8 cellular contexts compared by ENCODE assay signal in genomic region chr1:180631766-180632325, GRCh38. TPM values are rescaled to one million over a fixed set of nuclear protein-coding genes. Genes with fewer than 3 reads are reported as not detected.
DNase-seq lines count a peak whose midpoint lies in the region; ATAC-seq and TF ChIP-seq lines count a peak whose summit lies in the region.

TSS of gene XPR1 (plus strand) at chr1:180632022. CDS start at chr1:180632202, 180 bp downstream.

- TF ChIP-seq CTCF in KMS-11 (conservative IDR thresholded peaks at IDR 0.05; ENCODE audit: low read depth, low read length) = no peak
- peak; percentile 1; the same call in 1 of the 2 replicates for TF ChIP-seq CTCF in Panc1 (IDR thresholded peaks at IDR 0.05)

- in situ Hi-C loops in Panc1 (cut with HindIII; ENCODE audit: low pct_unique_long_range_greater_than_20kb, low sequenced_read_pairs) = no loop called here

- H3K9me3 ChIP-seq in Panc1 (ENCODE audit: control insufficient read depth, insufficient read depth, low read depth, low read length) (no peaks in the 10 kb centered on the region), muscle layer of duodenum (ENCODE audit: control insufficient read depth in 1 of 2, low read length in 2 of 2) (no peaks in the 10 kb centered on the region)

- H3K27ac ChIP-seq in KMS-11 (peak within 1 kb of the TSS; percentile 73), Panc1 (ENCODE audit: low read length) (peak within 1 kb of the TSS; percentile 91), muscle layer of duodenum (ENCODE audit: low read length) (peak within 1 kb of the TSS; percentile 73)

- DNase-seq in DMS79 treated with DMSO at 0.1 percent for 48 hours (lab: John Stamatoyannopoulos, UW) = peak; percentile 95
- DNase-seq in Panc1 (ENCODE audit: low read depth, low spot score) = peak; percentile 92
- peak; percentile 99 for DNase-seq in activated T-cell treated with anti-CD3 and anti-CD28 coated beads, Interleukin-2, amount 50 U/mL, for 4 hours
- DNase-seq in stimulated activated CD8-positive, alpha-beta memory T cell treated with anti-CD3 and anti-CD28 coated beads, Interleukin-7, amount 100 ng/mL, for 4 hours (ENCODE audit: low read depth in 2 of 2) = peak; percentile 95 to 98

- H3K4me1 ChIP-seq in KMS-11 (ENCODE audit: low read depth, poor library complexity, severe bottlenecking) = peaks cover 31% of the 10 kb centered on the region
- peaks cover 21% of the 10 kb centered on the region for H3K4me1 ChIP-seq in Panc1 (ENCODE audit: control insufficient read depth, insufficient read depth, low read length)
- H3K4me1 ChIP-seq in muscle layer of duodenum (ENCODE audit: control insufficient read depth in 1 of 2, insufficient read depth in 2 of 2, low read length in 2 of 2) = peaks cover 21 to 32% of the 10 kb centered on the region in 2 donors

- no peaks in the 10 kb centered on the region for H3K27me3 Mint-ChIP-seq in activated T-cell treated with anti-CD3 and anti-CD28 coated beads, Interleukin-2, amount 50 U/mL, for 4 hours (ENCODE audit: low read depth)

- H3K4me3 ChIP-seq in KMS-11 (IDR thresholded peaks at IDR 0.05; ENCODE audit: insufficient read depth, low read depth, low read length) (peak within 1 kb of the TSS; percentile 97), Panc1 (ENCODE audit: low read depth in 2 of 2, low read length in 2 of 2) (peak within 1 kb of the TSS; percentile 87 to 93), muscle layer of duodenum (ENCODE audit: low read depth in 1 of 2, low read length in 2 of 2) (peak within 1 kb of the TSS; percentile 76 to 93)

- H3K79me2 ChIP-seq in KMS-11 (ENCODE audit: insufficient read depth, low read depth) = peaks cover 43% of the 10 kb centered on the region

- H3K9ac ChIP-seq in KMS-11 = peak within 1 kb of the TSS; percentile 57; the same call in 1 of the 2 replicates

- CTCF ChIA-PET in Panc1 (lab: Charles Lee) = interaction anchor here (0.5 to 0.7 kb wide), 6 partner anchors 12 to 581 kb away, joined by 3 to 4 read pairs (median 3); no protein-coding TSS in a partner anchor

- peaks cover 1% of the 10 kb centered on the region for H3K36me3 Mint-ChIP-seq in activated T-cell treated with anti-CD3 and anti-CD28 coated beads, Interleukin-2, amount 50 U/mL, for 4 hours (ENCODE audit: insufficient read depth)

- peaks cover 13% of the 10 kb centered on the region for H3K4me1 Mint-ChIP-seq in activated T-cell treated with anti-CD3 and anti-CD28 coated beads, Interleukin-2, amount 50 U/mL, for 4 hours (ENCODE audit: low read depth)

- H3K27me3 ChIP-seq in KMS-11 (ENCODE audit: insufficient read depth, low read depth) (no peaks in the 10 kb centered on the region), Panc1 (ENCODE audit: control insufficient read depth, insufficient read depth, low read length) (no peaks in the 10 kb centered on the region), muscle layer of duodenum (ENCODE audit: low read depth, low read length) (no peaks in the 10 kb centered on the region)

- no peak within 1 kb of the TSS for H3K4me3 Mint-ChIP-seq in activated T-cell treated with anti-CD3 and anti-CD28 coated beads, Interleukin-2, amount 50 U/mL, for 4 hours

- POLR2A ChIA-PET in Panc1 (lab: Charles Lee) = interaction anchor here (0.6 to 0.7 kb wide), 2 partner anchors 83 to 100 kb away, joined by 6 to 7 read pairs; no protein-coding TSS in a partner anchor

- H3K36me3 ChIP-seq in KMS-11 (ENCODE audit: insufficient read depth) = no peaks in the 10 kb centered on the region
- H3K36me3 ChIP-seq in Panc1 (ENCODE audit: control insufficient read depth, insufficient read depth, low read length) = no peaks in the 10 kb centered on the region; the same call in none of the 2 replicates
- no peaks in the 10 kb centered on the region for H3K36me3 ChIP-seq in muscle layer of duodenum (ENCODE audit: control insufficient read depth in 1 of 2, insufficient read depth in 2 of 2, low read length in 2 of 2)

- ATAC-seq in GM21723 (IDR thresholded peaks at IDR 0.05; ENCODE audit: unreplicated experiment) (peak; percentile 96), Panc1 (peak; percentile 99), esophagus mucosa (peak; percentile 100)
- ATAC-seq in activated T-cell treated with anti-CD3 and anti-CD28 coated beads, Interleukin-2, amount 50 U/mL, for 4 hours = peak; percentile 96

- no peaks in the 10 kb centered on the region for H3K9me3 Mint-ChIP-seq in activated T-cell treated with anti-CD3 and anti-CD28 coated beads, Interleukin-2, amount 50 U/mL, for 4 hours

- H2AFZ ChIP-seq in KMS-11 (ENCODE audit: low read depth) = peak within 1 kb of the TSS; percentile 75

- H4K20me1 ChIP-seq in KMS-11 (ENCODE audit: insufficient read depth) = peaks cover 12% of the 10 kb centered on the region; the same call in 1 of the 2 replicates

- intact Hi-C loops in Panc1 (cut with micrococcal nuclease; ENCODE audit: unreplicated experiment) = loop anchor here (5.0 kb wide), 1 partner anchor 100 kb away; no protein-coding TSS in a partner anchor

- H3K4me2 ChIP-seq in KMS-11 = peak within 1 kb of the TSS; percentile 98

- BruUV-seq in Panc1 (replicated peaks; lab: Mats Ljungman, UMichigan) = no TSS peak

RNA-seq across cellular contexts. Expression of gene XPR1, which starts in this region (rescaled TPM):
- total RNA-seq in Panc1 (2021; ENCODE audit: unreplicated experiment) (36.1 TPM), esophagus mucosa (15.9 TPM)
- 18.2 TPM for polyA plus RNA-seq in Panc1 (2012; ENCODE audit: insufficient read length)
- 10 to 100 TPM; 25.2 to 26.7 (median 25.8) TPM for total RNA-seq in activated T-cell treated with anti-CD3 and anti-CD28 coated beads, Interleukin-2, amount 50 U/mL, for 4 hours

Comparison
In these comparisons a context has a peak if more than half of its experiments do, and no peak if none do; other contexts are left out.
1. Peak in every context shown above with its lines: DNase-seq, ATAC-seq, H3K4me3 ChIP-seq and H3K27ac ChIP-seq.